8 cellular contexts compared by ENCODE assay signal in the genomic region with DNA sequence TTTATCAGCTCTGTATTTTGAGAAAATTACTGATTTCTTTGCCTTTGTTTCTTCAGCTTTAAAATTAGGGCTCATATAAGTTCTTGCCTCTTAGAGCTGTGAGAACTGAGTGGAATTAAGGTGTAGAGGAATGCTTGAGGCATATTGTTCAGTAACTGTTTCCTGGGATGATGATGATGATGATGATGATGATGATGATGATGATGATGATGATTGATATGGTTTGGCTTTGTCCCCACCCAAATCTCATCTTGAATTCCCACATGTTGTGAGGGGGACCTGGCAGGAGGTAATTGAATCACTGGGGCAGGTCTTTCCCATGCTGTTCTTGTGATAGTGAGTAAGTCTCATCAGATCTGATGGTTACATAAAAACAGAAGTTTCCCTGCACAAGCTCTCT.
"Had no signal": no experiment of that assay in that cellular context is flagged by ENCODE, and none has a peak within 500 bp of the region (broad histone marks: within the 10 kb centered on the region; RNA-seq: fewer than 3 reads in every experiment).

No MANE protein-coding gene starts in this region.

- FAIRE-seq: G401.6, GM12878, GM12891, GM12892, GM18507, GM19239 had no signal

- ATAC-seq: GM12878 had no signal

- DNase-seq: GDM1, GF-D8 had no signal

- H3K4me3 ChIP-seq: GM12878 had no signal
